ENCODE assay signal across 9 cellular contexts in genomic region chr1:58249729-58250586, GRCh38.
A peak's percentile ranks its signal among the peaks of the same experiment; 100 is the strongest.
DNase-seq lines count a peak whose midpoint lies in the region; ATAC-seq and TF ChIP-seq lines count a peak whose summit lies in the region.
"Had no signal": no experiment of that assay in that cellular context is flagged by ENCODE, and none has a peak within 500 bp of the region (broad histone marks: within the 10 kb centered on the region; RNA-seq: fewer than 3 reads in every experiment).

No MANE protein-coding gene starts in this region.

- peak; percentile 15 for DNase-seq in GM06990 (ENCODE audit: extremely low read depth, insufficient read length)
- DNase-seq in adipocyte (ENCODE audit: low read depth): peak; percentile 29
- no peak for DNase-seq in right atrium auricular region (ENCODE audit: low spot score)
- peak; percentile 82 for DNase-seq in posterior vena cava (ENCODE audit: low spot score)
- DNase-seq in thyroid gland: no peak
- no peak for DNase-seq in GDM1 (lab: John Stamatoyannopoulos, UW)

- under 1% methylated on average over 82 of the region's 82 CpGs for WGBS in HUES64
- 1 to 4% methylated on average over 21 to 61 of the region's 82 CpGs for WGBS in thyroid gland, 2 donors

- H3K27me3 ChIP-seq in GM06990 (replicated peaks; ENCODE audit: control insufficient read depth, insufficient read depth, low read length): no peaks in the 10 kb centered on the region; the same call in none of the 2 replicates
- peaks cover 39% of the 10 kb centered on the region for H3K27me3 ChIP-seq in HUES64 (ENCODE audit: insufficient read depth, low read length)
- H3K27me3 ChIP-seq in adipocyte (replicated peaks; ENCODE audit: control insufficient read depth, insufficient read depth, low read length): peaks cover 54% of the 10 kb centered on the region
- no peaks in the 10 kb centered on the region for H3K27me3 ChIP-seq in right atrium auricular region
- H3K27me3 ChIP-seq in thyroid gland: no peaks in the 10 kb centered on the region

- no peak for TF ChIP-seq POLR2A in thyroid gland (IDR thresholded peaks at IDR 0.05)

- TF ChIP-seq CTCF in GM06990 (IDR thresholded peaks at IDR 0.05; ENCODE audit: insufficient read depth, low read length, poor library complexity, severe bottlenecking) (no peak), right atrium auricular region (IDR thresholded peaks at IDR 0.05) (no peak), thyroid gland (IDR thresholded peaks at IDR 0.05) (no peak)

- H3K9me3 ChIP-seq in HUES64 (ENCODE audit: insufficient read depth, low read depth, low read length): no peaks in the 10 kb centered on the region
- H3K9me3 ChIP-seq in adipocyte (ENCODE audit: control insufficient read depth, low read length): no peaks in the 10 kb centered on the region
- H3K9me3 ChIP-seq in right atrium auricular region: no peaks in the 10 kb centered on the region
- H3K9me3 ChIP-seq in thyroid gland: no peaks in the 10 kb centered on the region

- H3K27ac ChIP-seq in HUES64 (ENCODE audit: low read depth, low read length) (no peak overlapping the region), right atrium auricular region (no peak overlapping the region), thyroid gland (no peak overlapping the region)
- H3K27ac ChIP-seq: parathyroid adenoma had no signal

- intact Hi-C loops in posterior vena cava (cut with DNase I) (loop anchor here in 1 of 2 donors (5.0 kb wide), 1 partner anchor 128 kb away; no protein-coding TSS in a partner anchor), thyroid gland (cut with DNase I) (no loop called here)

- peaks cover 11% of the 10 kb centered on the region for H3K4me1 ChIP-seq in HUES64 (ENCODE audit: insufficient read depth, low read length)
- peaks cover 6% of the 10 kb centered on the region for H3K4me1 ChIP-seq in adipocyte (ENCODE audit: control insufficient read depth, insufficient read depth, low read length)
- H3K4me1 ChIP-seq in right atrium auricular region: peaks cover 0 to 28% of the 10 kb centered on the region in 2 donors
- peaks cover 4 to 9% of the 10 kb centered on the region in 2 donors for H3K4me1 ChIP-seq in thyroid gland
- H3K4me1 ChIP-seq: parathyroid adenoma had no signal

- peak overlapping the region; percentile 48 for H3K9ac ChIP-seq in HUES64 (ENCODE audit: low read depth, low read length)
- no peak overlapping the region for H3K9ac ChIP-seq in adipocyte (ENCODE audit: low read length)
- H3K9ac ChIP-seq: parathyroid adenoma had no signal

- H3K4me3 ChIP-seq in GM06990 (replicated peaks; ENCODE audit: low read depth, low read length): no peak overlapping the region
- peak overlapping the region; percentile 64 for H3K4me3 ChIP-seq in HUES64 (ENCODE audit: low read length)
- peak overlapping the region; percentile 47 for H3K4me3 ChIP-seq in adipocyte (ENCODE audit: low read length)
- H3K4me3 ChIP-seq in right atrium auricular region: peak overlapping the region; percentile 34 to 51
- no peak overlapping the region for H3K4me3 ChIP-seq in thyroid gland (replicated peaks in 1 of 3)

- H3K36me3 ChIP-seq in GM06990 (ENCODE audit: control insufficient read depth, insufficient read depth, low read length) (no peaks in the 10 kb centered on the region), HUES64 (ENCODE audit: insufficient read depth, low read length) (no peaks in the 10 kb centered on the region), adipocyte (ENCODE audit: control insufficient read depth, insufficient read depth, low read length, severe bottlenecking) (no peaks in the 10 kb centered on the region), right atrium auricular region (no peaks in the 10 kb centered on the region), thyroid gland (no peaks in the 10 kb centered on the region)

- no peak for ATAC-seq in GM18867 (IDR thresholded peaks at IDR 0.05; ENCODE audit: unreplicated experiment)

Comparison
In these comparisons a context has a peak if more than half of its experiments do, and no peak if none do; other contexts are left out.
1. DNase-seq: peak in GM06990 (single experiment), adipocyte (single experiment) and posterior vena cava (single experiment); none in right atrium auricular region (single experiment), thyroid gland (0 of 2) and GDM1 (single experiment).
2. H3K4me3 ChIP-seq: peak in HUES64 (single experiment), adipocyte (single experiment) and right atrium auricular region (2 of 2); none in GM06990 (single experiment) and thyroid gland (0 of 3).